9 cellular contexts compared by ENCODE assay signal in genomic region chr6:31202259-31203166, GRCh38. TPM values are rescaled to one million over a fixed set of nuclear protein-coding genes. Genes with fewer than 3 reads are reported as not detected.
DNase-seq lines count a peak whose midpoint lies in the region; TF ChIP-seq lines count a peak whose summit lies in the region.
"Had no signal": no experiment of that assay in that cellular context is flagged by ENCODE, and none has a peak within 500 bp of the region (broad histone marks: within the 10 kb centered on the region; RNA-seq: fewer than 3 reads in every experiment).

No MANE protein-coding gene starts in this region.

- H4K91ac ChIP-seq in neuronal stem cell (ENCODE audit: low read depth, low read length, poor library complexity) = no peak overlapping the region

- no peak overlapping the region for H2BK15ac ChIP-seq in neuronal stem cell (ENCODE audit: low read length)

- H3K9me3 ChIP-seq in neuronal stem cell (replicated peaks in 1 of 2; ENCODE audit: control insufficient read depth in 2 of 2, insufficient read depth in 1 of 2, low read depth in 1 of 2, low read length in 2 of 2) (peaks cover 0 to 4% of the 10 kb centered on the region in 2 donors), testis (no peaks in the 10 kb centered on the region)

- no peak overlapping the region for H3K27ac ChIP-seq in neuronal stem cell (replicated peaks; ENCODE audit: low read length)
- peak overlapping the region in 1 of 2 donors; percentile 77 for H3K27ac ChIP-seq in testis
- peak overlapping the region in 24 of 59 donors; percentile 2 to 80 (median 60) for H3K27ac ChIP-seq in dorsolateral prefrontal cortex

- H4K8ac ChIP-seq in neuronal stem cell (ENCODE audit: low read depth, low read length) = no peak overlapping the region

- H3K79me1 ChIP-seq in neuronal stem cell (ENCODE audit: low read depth, low read length) = peaks cover 2% of the 10 kb centered on the region

- peak overlapping the region; percentile 63 for H2AFZ ChIP-seq in neuronal stem cell (ENCODE audit: low read length)

- peak overlapping the region; percentile 28 for H3K18ac ChIP-seq in neuronal stem cell (ENCODE audit: low read length)

- H3K36me3 Mint-ChIP-seq in MCF 10A (ENCODE audit: insufficient read depth, unreplicated experiment) = no peaks in the 10 kb centered on the region

- no peaks in the 10 kb centered on the region for H3K9me3 Mint-ChIP-seq in MCF 10A (ENCODE audit: unreplicated experiment)

- intact Hi-C loops in MCF 10A (cut with micrococcal nuclease) = loop anchor here (2.0 kb wide), 1 partner anchor 70 kb away; the partner anchor contains the start of gene HLA-C
- intact Hi-C loops in testis (cut with DNase I; ENCODE audit: low total_unique reads) = no loop called here
- intact Hi-C loops in dorsolateral prefrontal cortex (cut with DNase I) = loop anchor here (5.0 kb wide), 1 partner anchor 70 kb away; the partner anchor contains the start of gene HLA-C (in 2 of the 2)

- H2BK120ac ChIP-seq in neuronal stem cell (ENCODE audit: low read depth, low read length) = no peak overlapping the region

- peak overlapping the region; percentile 96 for H3K27ac Mint-ChIP-seq in MCF 10A (ENCODE audit: low read depth, unreplicated experiment)

- H3K4me1 Mint-ChIP-seq in MCF 10A (ENCODE audit: insufficient read depth, unreplicated experiment) = peaks cover 25% of the 10 kb centered on the region

- no peak overlapping the region for H3K14ac ChIP-seq in neuronal stem cell (ENCODE audit: low read length)

- H3K9ac ChIP-seq in neuronal stem cell (ENCODE audit: low read depth, low read length, poor library complexity) = no peak overlapping the region

- H2AK5ac ChIP-seq in neuronal stem cell (ENCODE audit: low read depth, low read length) = no peak overlapping the region

- no peak overlapping the region for H2BK12ac ChIP-seq in neuronal stem cell (ENCODE audit: low read length)

- DNase-seq in DMS53 treated with DMSO at 0.1 percent for 48 hours (lab: John Stamatoyannopoulos, UW; ENCODE audit: unreplicated experiment) (peak; percentile 73), NAMALWA (ENCODE audit: low spot score) (peak; percentile 53), MCF 10A (ENCODE audit: unreplicated experiment) (peak; percentile 38), neuronal stem cell (ENCODE audit: low spot score) (no peak), iPS-NIHi7 (ENCODE audit: extremely low spot score) (no peak), testis (no peak), dorsolateral prefrontal cortex (no peak), NCI-H2171 (lab: John Stamatoyannopoulos, UW) (no peak)
- DNase-seq: hippocampal formation had no signal

- no peak overlapping the region for H3K4ac ChIP-seq in neuronal stem cell (ENCODE audit: low read length)

- H3K36me3 ChIP-seq in neuronal stem cell (replicated peaks in 1 of 2; ENCODE audit: control insufficient read depth in 2 of 2, insufficient read depth in 2 of 2, low read length in 2 of 2) (no peaks in the 10 kb centered on the region), testis (ENCODE audit: low read depth, missing control alignments) (no peaks in the 10 kb centered on the region)

- H3K4me1 ChIP-seq in neuronal stem cell (ENCODE audit: control insufficient read depth in 2 of 2, insufficient read depth in 1 of 2, low read depth in 1 of 2, low read length in 2 of 2) = peaks cover 4 to 14% of the 10 kb centered on the region in 2 donors
- H3K4me1 ChIP-seq in testis = peaks cover 4% of the 10 kb centered on the region

- no peaks in the 10 kb centered on the region for H3K27me3 ChIP-seq in neuronal stem cell (ENCODE audit: control insufficient read depth in 3 of 3, insufficient read depth in 3 of 3, low read depth in 1 of 3, low read length in 3 of 3)
- H3K27me3 ChIP-seq in testis = no peaks in the 10 kb centered on the region
- H3K27me3 ChIP-seq in dorsolateral prefrontal cortex = no peaks in the 10 kb centered on the region

- CTCF ChIA-PET in MCF 10A (lab: Yijun Ruan, JAX) = interaction anchor here (0.6 to 1.6 kb wide), 3 partner anchors 164 to 615 kb away, joined by 3 to 4 read pairs (median 4); no protein-coding TSS in a partner anchor

- H3K4me3 ChIP-seq in neuronal stem cell (ENCODE audit: low read length in 2 of 2) = no peak overlapping the region
- no peak overlapping the region for H3K4me3 ChIP-seq in testis
- H3K4me3 ChIP-seq in dorsolateral prefrontal cortex = peak overlapping the region in 4 of 59 donors; percentile 33 to 51 (median 38)

- no TSS peak for BruUV-seq in MCF 10A (replicated peaks; lab: Mats Ljungman, UMichigan)

- TF ChIP-seq CTCF in MCF 10A (IDR thresholded peaks at IDR 0.05; ENCODE audit: unreplicated experiment) (no peak), testis (IDR thresholded peaks at IDR 0.05) (no peak), dorsolateral prefrontal cortex (IDR thresholded peaks at IDR 0.05 in 54 of 56, conservative IDR thresholded peaks at IDR 0.05 in 2 of 56; ENCODE audit: low read depth in 1 of 56, partially characterized antibody in 56 of 56) (no peak)

- no peak for TF ChIP-seq POLR2A in testis (IDR thresholded peaks at IDR 0.05)

- POLR2A ChIA-PET in MCF 10A (lab: Yijun Ruan, JAX) = interaction anchor here (0.6 to 1.7 kb wide), 11 partner anchors 8 to 996 kb away, joined by 3 to 7 read pairs (median 3); partner anchors contain the start of genes GPANK1, TCF19 and TUBB

- H3K4me2 ChIP-seq in neuronal stem cell (ENCODE audit: insufficient read depth, low read length, poor library complexity, severe bottlenecking) = no peak overlapping the region

- H3K27me3 Mint-ChIP-seq in MCF 10A (ENCODE audit: insufficient read depth, unreplicated experiment) = no peaks in the 10 kb centered on the region

- no CpG with 5 or more reads among the region's 11 CpGs for WGBS in neuronal stem cell (ENCODE audit: extremely low coverage in 2 of 2, insufficient read length in 2 of 2, insufficient replicate concordance in 1 of 2), 2 donors
- WGBS in testis, 2 donors = 58 to 68% methylated on average over 7 to 11 of the region's 11 CpGs

- H3K4me3 Mint-ChIP-seq in MCF 10A (ENCODE audit: unreplicated experiment) = peak overlapping the region; percentile 84

- H3K23ac ChIP-seq in neuronal stem cell (ENCODE audit: low read depth, low read length, poor library complexity) = no peak overlapping the region

- H2BK5ac ChIP-seq in neuronal stem cell (ENCODE audit: low read length) = no peak overlapping the region

RNA-seq across cellular contexts. Expression of gene POU5F1, which starts 32.0 kb away (rescaled TPM):
- total RNA-seq in MCF 10A (2022) = 1.5 and 2.0 TPM in 2 replicates
- polyA plus RNA-seq in neuronal stem cell (2013, experiment 1 of 2) = 0.74 TPM
- 0.58 TPM for polyA plus RNA-seq in neuronal stem cell (2013, experiment 2 of 2)
- total RNA-seq in testis = 1 to 10 TPM; 1.3 to 4.2 TPM
- 3.0 TPM for polyA plus RNA-seq in testis (ENCODE audit: insufficient read depth, low read depth, low replicate concordance)
- 1 to 10 TPM in 37 of 120 experiments, under 1 TPM in 38, not detected in 45; 0.23 to 2.8 (median 0.97) TPM for total RNA-seq in dorsolateral prefrontal cortex

RNA-seq across cellular contexts. Expression of gene TCF19, which starts 44.1 kb away (rescaled TPM):
- total RNA-seq in MCF 10A (2022) (3.6 and 6.5 TPM in 2 replicates), testis (1 to 10 TPM; 3.6 to 3.7 TPM), dorsolateral prefrontal cortex (1 to 10 TPM in 119 of 120 experiments, under 1 TPM in 1; 0.80 to 6.6 (median 2.3) TPM)
- polyA plus RNA-seq in neuronal stem cell (2013, experiment 1 of 2) = 6.3 TPM
- polyA plus RNA-seq in neuronal stem cell (2013, experiment 2 of 2) = 6.0 TPM
- 4.7 TPM for polyA plus RNA-seq in testis (ENCODE audit: insufficient read depth, low read depth, low replicate concordance)

RNA-seq across cellular contexts. Expression of gene CCHCR1, which starts 44.9 kb away (rescaled TPM):
- total RNA-seq in MCF 10A (2022) (18.4 and 21.4 TPM in 2 replicates), testis (10 to 100 TPM; 86.4 to 93.2 TPM), dorsolateral prefrontal cortex (10 to 100 TPM; 11.1 to 31.6 (median 21.7) TPM)
- 23.5 TPM for polyA plus RNA-seq in neuronal stem cell (2013, experiment 1 of 2)
- polyA plus RNA-seq in neuronal stem cell (2013, experiment 2 of 2) = 21.1 TPM
- 174 TPM for polyA plus RNA-seq in testis (ENCODE audit: insufficient read depth, low read depth, low replicate concordance)

Comparison
In these comparisons a context has a peak if more than half of its experiments do, and no peak if none do; other contexts are left out.
1. DNase-seq: peak in DMS53 treated with DMSO at 0.1 percent for 48 hours (single experiment), NAMALWA (single experiment) and MCF 10A (single experiment); none in neuronal stem cell (single experiment), iPS-NIHi7 (single experiment), testis (single experiment), dorsolateral prefrontal cortex (0 of 10) and NCI-H2171 (single experiment).